ENCODE assay signal across 8 cellular contexts in the genomic region with DNA sequence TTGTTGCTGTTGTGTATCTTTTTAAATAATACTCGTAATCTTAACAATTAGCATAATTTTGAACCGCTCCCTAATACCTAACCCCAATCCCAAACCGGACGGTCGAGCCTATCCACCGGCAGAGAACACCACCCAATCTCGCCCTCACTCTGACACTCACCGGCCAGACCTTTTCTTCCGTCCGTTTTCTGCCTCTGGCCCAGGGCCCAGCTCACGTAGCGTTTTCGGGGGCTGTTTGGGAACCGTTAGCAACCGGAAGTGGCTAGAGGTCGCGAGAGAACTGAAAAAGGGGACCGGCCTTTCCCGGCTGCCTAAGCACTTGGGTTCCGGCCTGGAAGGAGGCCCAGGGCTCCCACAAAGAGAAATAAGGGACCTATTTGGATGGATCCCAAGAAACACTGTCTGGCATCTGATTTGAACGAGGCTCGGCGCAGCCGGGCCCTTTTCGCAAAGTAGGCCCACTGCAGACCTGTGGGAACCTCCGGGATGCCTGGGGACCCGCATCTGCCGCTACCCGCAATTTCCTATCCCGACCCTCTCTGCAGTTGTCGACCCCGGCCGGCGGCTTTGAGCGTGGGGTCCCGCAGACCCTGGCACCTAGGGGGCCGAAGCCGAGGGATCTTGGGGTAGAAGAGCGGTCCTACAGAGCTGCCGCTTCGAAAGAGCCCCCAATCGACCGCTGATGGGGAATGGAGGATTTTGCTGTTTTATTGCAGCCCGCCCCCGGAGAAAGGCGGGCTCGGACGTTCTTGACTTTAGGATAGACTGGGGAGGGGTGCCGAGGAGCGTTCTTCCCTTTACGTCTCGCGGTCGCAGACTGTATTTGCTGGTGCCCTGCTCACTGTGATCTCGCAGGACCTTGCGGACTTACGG. TPM values are rescaled to one million over a fixed set of nuclear protein-coding genes. Genes with fewer than 3 reads are reported as not detected.
DNase-seq lines count a peak whose midpoint lies in the region; ATAC-seq and TF ChIP-seq lines count a peak whose summit lies in the region.

No MANE protein-coding gene starts in this region.

- H3K27ac ChIP-seq in Panc1 (ENCODE audit: low read length) (peak overlapping the region; percentile 100), esophagus squamous epithelium (peak overlapping the region; percentile 82 to 95 (median 90))

- peak in 2 of 4 donors; percentile 28 to 41 for TF ChIP-seq POLR2A in esophagus squamous epithelium (IDR thresholded peaks at IDR 0.05)

- TF ChIP-seq CTCF in Panc1 (IDR thresholded peaks at IDR 0.05) (no peak), esophagus squamous epithelium (IDR thresholded peaks at IDR 0.05) (peak in 1 of 6 experiments; percentile 21)

- in situ Hi-C loops in Panc1 (cut with HindIII; ENCODE audit: low pct_unique_long_range_greater_than_20kb, low sequenced_read_pairs) = no loop called here

- H3K36me3 ChIP-seq in Panc1 (ENCODE audit: control insufficient read depth, insufficient read depth, low read length) (peaks cover under 1% of the 10 kb centered on the region), esophagus squamous epithelium (no peaks in the 10 kb centered on the region)

- CTCF ChIA-PET in Panc1 (lab: Charles Lee) = interaction anchor here (0.5 to 0.8 kb wide), 2 partner anchors 219 to 243 kb away, joined by 4 read pairs; no protein-coding TSS in a partner anchor

- BruUV-seq in Panc1 (replicated peaks; lab: Mats Ljungman, UMichigan) = no TSS peak

- ATAC-seq in GM21619 (IDR thresholded peaks at IDR 0.05; ENCODE audit: unreplicated experiment) = peak; percentile 50
- ATAC-seq in Panc1 = peak; percentile 86

- 0 to 1% methylated on average over 23 to 35 of the region's 57 CpGs for WGBS in esophagus squamous epithelium, 2 donors

- H3K27me3 ChIP-seq in Panc1 (ENCODE audit: control insufficient read depth, insufficient read depth, low read length) (no peaks in the 10 kb centered on the region), esophagus squamous epithelium (no peaks in the 10 kb centered on the region)

- H3K9me3 ChIP-seq in Panc1 (ENCODE audit: control insufficient read depth, insufficient read depth, low read depth, low read length) (no peaks in the 10 kb centered on the region), esophagus squamous epithelium (no peaks in the 10 kb centered on the region)

- intact Hi-C loops in Panc1 (cut with micrococcal nuclease; ENCODE audit: unreplicated experiment) = loop anchor here (5.0 kb wide), 1 partner anchor 215 kb away; no protein-coding TSS in a partner anchor
- intact Hi-C loops in esophagus squamous epithelium (cut with DNase I) = loop anchor here (10.0 kb wide), 1 partner anchor 218 kb away; no protein-coding TSS in a partner anchor

- POLR2A ChIA-PET in Panc1 (lab: Charles Lee) = interaction anchor here (0.6 kb wide), 2 partner anchors 85 to 238 kb away, joined by 3 read pairs; no protein-coding TSS in a partner anchor

- H3K4me3 ChIP-seq in Jurkat, Clone E6-1 (ENCODE audit: low read length) = peak overlapping the region; percentile 91
- H3K4me3 ChIP-seq in Panc1 (ENCODE audit: low read depth in 2 of 2, low read length in 2 of 2) (peak overlapping the region; percentile 79 to 81), esophagus squamous epithelium (peak overlapping the region; percentile 58 to 88 (median 72))

- H3K4me1 ChIP-seq in Panc1 (ENCODE audit: control insufficient read depth, insufficient read depth, low read length) = peaks cover 36% of the 10 kb centered on the region
- peaks cover 6 to 48% (median 17%) of the 10 kb centered on the region in 3 donors for H3K4me1 ChIP-seq in esophagus squamous epithelium

- peak; percentile 78 for DNase-seq in DMS153 (lab: John Stamatoyannopoulos, UW)
- peak; percentile 86 for DNase-seq in Jurkat, Clone E6-1 (ENCODE audit: low read depth, low spot score)
- DNase-seq in Panc1 (ENCODE audit: low read depth, low spot score) = peak; percentile 65
- DNase-seq in activated T-helper 1 cell treated with Interleukin-2 at 50 U/mL for 16 hours (ENCODE audit: low read depth) = peak; percentile 56
- DNase-seq in esophagus squamous epithelium (lab: John Stamatoyannopoulos, UW) = peak; percentile 38
- peak; percentile 96 for DNase-seq in myocyte (ENCODE audit: low read depth)
- DNase-seq in stimulated activated CD8-positive, alpha-beta memory T cell treated with anti-CD3 and anti-CD28 coated beads, Interleukin-7, amount 100 ng/mL, for 4 hours (ENCODE audit: low read depth in 2 of 2) = peak; percentile 62 to 66

RNA-seq across cellular contexts. Expression of a gene that starts 4.9 kb away (rescaled TPM):
- polyA plus RNA-seq in Jurkat, Clone E6-1 (2012; ENCODE audit: insufficient read depth, insufficient read length) = 13.7 TPM
- total RNA-seq in Panc1 (2021; ENCODE audit: unreplicated experiment) (18.4 TPM), esophagus squamous epithelium (10 to 100 TPM in 1 of 4 donors, 1 to 10 TPM in 3; 2.2 to 17.5 (median 5.9) TPM), myocyte (23.8 and 26.4 TPM in 2 replicates)
- 7.4 TPM for polyA plus RNA-seq in Panc1 (2012; ENCODE audit: insufficient read length)
- 10.4 TPM for polyA plus RNA-seq in myocyte (2012)

RNA-seq across cellular contexts. Expression of a gene that starts 12.4 kb away (rescaled TPM):
- not detected for polyA plus RNA-seq in Jurkat, Clone E6-1 (2012; ENCODE audit: insufficient read depth, insufficient read length)
- total RNA-seq in Panc1 (2021; ENCODE audit: unreplicated experiment) = 5.3 TPM
- polyA plus RNA-seq in Panc1 (2012; ENCODE audit: insufficient read length) = 3.1 TPM
- 1 to 10 TPM; 2.8 to 4.4 (median 3.6) TPM for total RNA-seq in esophagus squamous epithelium
- 1.2 and 3.2 TPM in 2 replicates for total RNA-seq in myocyte
- polyA plus RNA-seq in myocyte (2012) = 2.4 TPM

RNA-seq across cellular contexts. Expression of a gene that starts 56.5 kb away (rescaled TPM):
- polyA plus RNA-seq in Jurkat, Clone E6-1 (2012; ENCODE audit: insufficient read depth, insufficient read length) = not detected
- total RNA-seq in Panc1 (2021; ENCODE audit: unreplicated experiment) (4.2 TPM), esophagus squamous epithelium (1 to 10 TPM; 1.7 to 6.9 (median 2.2) TPM), myocyte (0.78 TPM in 1 of 2 replicates, not detected in the other)
- 1.2 TPM for polyA plus RNA-seq in Panc1 (2012; ENCODE audit: insufficient read length)
- 0.33 TPM for polyA plus RNA-seq in myocyte (2012)

Comparison
In these comparisons a context has a peak if more than half of its experiments do, and no peak if none do; other contexts are left out.
1. Peak in every context shown above with its lines: DNase-seq, ATAC-seq, H3K4me3 ChIP-seq and H3K27ac ChIP-seq.
2. DNase-seq: peak in every context shown above with its lines; median percentile 96 in myocyte; 86 in Jurkat, Clone E6-1; 78 in DMS153; 65 in Panc1; 64 in stimulated activated CD8-positive, alpha-beta memory T cell treated with anti-CD3 and anti-CD28 coated beads, Interleukin-7, amount 100 ng/mL, for 4 hours; 56 in activated T-helper 1 cell treated with Interleukin-2 at 50 U/mL for 16 hours; 38 in esophagus squamous epithelium.